Comparison of ENCODE assay signal across 1 cellular context in the genomic region with DNA sequence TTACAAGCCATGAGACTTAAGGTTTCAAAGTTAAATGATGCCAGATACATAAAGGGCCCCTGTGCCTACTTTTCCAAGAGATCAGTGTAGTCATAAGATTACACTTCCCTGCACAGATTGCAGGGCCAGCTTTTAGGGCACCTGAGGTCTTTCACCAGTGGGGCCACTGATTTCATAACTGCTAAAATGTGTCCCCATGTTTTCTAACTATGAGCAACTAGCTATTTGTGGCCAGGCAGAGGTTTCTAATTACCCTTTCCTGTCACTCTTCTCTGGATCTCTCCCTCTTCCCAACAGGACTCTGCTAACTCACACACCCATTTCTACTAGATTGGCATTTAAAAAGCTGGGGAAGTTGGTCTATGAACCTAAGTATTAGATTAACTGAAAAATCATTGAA.
TF ChIP-seq lines count a peak whose summit lies in the region.

No MANE protein-coding gene starts in this region.

TF ChIP-seq in GM23338, 12 proteins besides CTCF, POLR2A, EP300 and RAD21 (continued from another document):
- TF ChIP-seq ZNF462 (CRISPR knock-in tag; IDR thresholded peaks at IDR 0.05): no peak
- TF ChIP-seq ETS1 (IDR thresholded peaks at IDR 0.05): no peak
- no peak for TF ChIP-seq NANOG (IDR thresholded peaks at IDR 0.05; ENCODE audit: borderline replicate concordance)
- no peak for TF ChIP-seq STAT1 (IDR thresholded peaks at IDR 0.05; ENCODE audit: unreplicated experiment)
- TF ChIP-seq JUNB (IDR thresholded peaks at IDR 0.05; ENCODE audit: unreplicated experiment): no peak
